In genomic region chr2:188032786-188033185, GRCh38 we compare ENCODE assay signal across 28 cellular contexts.
"Had no signal": no experiment of that assay in that cellular context is flagged by ENCODE, and none has a peak within 500 bp of the region (broad histone marks: within the 10 kb centered on the region; RNA-seq: fewer than 3 reads in every experiment).

No MANE protein-coding gene starts in this region.

- H3K4me1 Mint-ChIP-seq: activated naive CD8-positive, alpha-beta T cell treated with anti-CD3 and anti-CD28 coated beads for 36 hours had no signal

- DNase-seq: activated CD4-positive, alpha-beta T cell treated with anti-CD3 and anti-CD28 coated beads for 4 hours; activated CD4-positive, alpha-beta T cell treated with anti-CD3 and anti-CD28 coated beads, Interleukin-2, amount 50 U/mL, for 4 hours; activated effector memory CD4-positive, alpha-beta T cell treated with Interleukin-2 at 50 U/mL for 16 hours; activated naive CD4-positive, alpha-beta T cell treated with Interleukin-2 at 50 U/mL for 16 hours; activated naive CD8-positive, alpha-beta T cell treated with anti-CD3 and anti-CD28 coated beads for 36 hours; activated T-cell treated with anti-CD3 and anti-CD28 coated beads for 4 hours; activated T-cell treated with anti-CD3 and anti-CD28 coated beads, Interleukin-2, amount 50 U/mL, for 72 hours; adrenal gland; dorsolateral prefrontal cortex; effector memory CD4-positive, alpha-beta T cell; erythroblast; left ventricle myocardium inferior; occipital lobe; right cardiac atrium; stimulated activated CD4-positive, alpha-beta T cell treated with anti-CD3 and anti-CD28 coated beads, Interleukin-15, amount 100 ng/mL, for 24 hours; stimulated activated CD4-positive, alpha-beta T cell treated with anti-CD3 and anti-CD28 coated beads, Interleukin-2, amount 100 ng/mL, for 24 hours; stimulated activated naive CD4-positive, alpha-beta T cell; T-helper 1 cell; tibial artery had no signal

- H3K27ac ChIP-seq: adrenal gland, ascending aorta, cardiac muscle cell, coronary artery, dorsolateral prefrontal cortex, gastroesophageal sphincter, hepatocyte, left ventricle myocardium inferior, suprapubic skin, tibial artery had no signal

- H2AFZ ChIP-seq: hepatocyte had no signal

- H3K36me3 ChIP-seq: adrenal gland, ascending aorta, cardiac muscle cell, gastroesophageal sphincter, left ventricle myocardium inferior, suprapubic skin, tibial artery had no signal

- H3K4me3 ChIP-seq: adrenal gland, ascending aorta, cardiac muscle cell, coronary artery, dorsolateral prefrontal cortex, gastroesophageal sphincter, hepatocyte, left ventricle myocardium inferior, lung, suprapubic skin, tibial artery had no signal

- H3K79me2 ChIP-seq: hepatocyte had no signal

- H3K9me3 ChIP-seq: ascending aorta, gastroesophageal sphincter, left ventricle myocardium inferior, suprapubic skin, tibial artery had no signal

- H3K27me3 ChIP-seq: adrenal gland, ascending aorta, dorsolateral prefrontal cortex, gastroesophageal sphincter, suprapubic skin, tibial artery had no signal

- H3K4me2 ChIP-seq: hepatocyte had no signal

- ATAC-seq: activated T-cell treated with anti-CD3 and anti-CD28 coated beads, Interleukin-2, amount 50 U/mL, for 72 hours; gastroesophageal sphincter; right cardiac atrium had no signal

- H3K27me3 Mint-ChIP-seq: brain had no signal

- H3K36me3 Mint-ChIP-seq: activated naive CD8-positive, alpha-beta T cell treated with anti-CD3 and anti-CD28 coated beads for 36 hours; brain had no signal

- H3K4me3 Mint-ChIP-seq: activated naive CD8-positive, alpha-beta T cell treated with anti-CD3 and anti-CD28 coated beads for 36 hours; activated T-cell treated with anti-CD3 and anti-CD28 coated beads, Interleukin-2, amount 50 U/mL, for 72 hours; brain; T-helper 2 cell treated with Interferon-gamma antibody and Interleukin-4, amounts not matched to agents 5 μg/mL and 100 μg/mL, for 36 hours had no signal

- H3K27ac Mint-ChIP-seq: activated naive CD8-positive, alpha-beta T cell treated with anti-CD3 and anti-CD28 coated beads for 36 hours; activated T-cell treated with anti-CD3 and anti-CD28 coated beads, Interleukin-2, amount 50 U/mL, for 72 hours; brain; T-helper 2 cell treated with Interferon-gamma antibody and Interleukin-4, amounts not matched to agents 5 μg/mL and 100 μg/mL, for 36 hours had no signal

- H3K9me3 Mint-ChIP-seq: activated naive CD8-positive, alpha-beta T cell treated with anti-CD3 and anti-CD28 coated beads for 36 hours; T-helper 2 cell treated with Interferon-gamma antibody and Interleukin-4, amounts not matched to agents 5 μg/mL and 100 μg/mL, for 36 hours had no signal

- H3K4me1 ChIP-seq: adrenal gland, ascending aorta, gastroesophageal sphincter, left ventricle myocardium inferior, suprapubic skin, tibial artery had no signal
